In genomic region chr13:50523307-50523706, GRCh38 we compare ENCODE assay signal across 18 cellular contexts.
DNase-seq lines count a peak whose midpoint lies in the region; ATAC-seq, FAIRE-seq and TF ChIP-seq lines count a peak whose summit lies in the region.
"Had no signal": no experiment of that assay in that cellular context is flagged by ENCODE, and none has a peak within 500 bp of the region (broad histone marks: within the 10 kb centered on the region; RNA-seq: fewer than 3 reads in every experiment).

No MANE protein-coding gene starts in this region.

- peak; percentile 43 for FAIRE-seq in endothelial cell of umbilical vein (lab: Jason Lieb, UNC)
- FAIRE-seq: A549, G401.6, GM12891, H1 had no signal

- H3K9me3 ChIP-seq in OCI-LY1 (ENCODE audit: low read length), result no peaks in the 10 kb centered on the region
- no peaks in the 10 kb centered on the region for H3K9me3 ChIP-seq in endothelial cell of umbilical vein (replicated peaks; ENCODE audit: control insufficient read depth, insufficient read depth, low read length)
- no peaks in the 10 kb centered on the region for H3K9me3 ChIP-seq in osteoblast (ENCODE audit: low read depth, low read length)
- no peaks in the 10 kb centered on the region for H3K9me3 ChIP-seq in right cardiac atrium (ENCODE audit: control insufficient read depth, low read length)
- H3K9me3 ChIP-seq: A549, HAP-1 had no signal

- no peaks in the 10 kb centered on the region for H3K27me3 ChIP-seq in OCI-LY1 (ENCODE audit: insufficient read depth, low read length)
- no peaks in the 10 kb centered on the region for H3K27me3 ChIP-seq in endothelial cell of umbilical vein (ENCODE audit: control insufficient read depth in 2 of 2, insufficient read depth in 2 of 2, low read length in 2 of 2)
- no peaks in the 10 kb centered on the region for H3K27me3 ChIP-seq in osteoblast (ENCODE audit: insufficient read depth, low read length)
- H3K27me3 ChIP-seq in right cardiac atrium (ENCODE audit: control insufficient read depth, insufficient read depth), result no peaks in the 10 kb centered on the region

- DNase-seq in endothelial cell of umbilical vein (ENCODE audit: low read depth, low spot score) (no peak), osteoblast (ENCODE audit: insufficient read length, low spot score, missing footprints) (no peak), RKO (ENCODE audit: low spot score) (no peak), NCI-H82 (lab: John Stamatoyannopoulos, UW) (no peak), right cardiac atrium (no peak)
- DNase-seq: CD8-positive, alpha-beta T cell; COR-L47; DMS153; DMS79 treated with DMSO at 0.1 percent for 48 hours; EL; HFFc6 had no signal

- H2AFZ ChIP-seq in OCI-LY1 (ENCODE audit: low read length) (no peak overlapping the region), endothelial cell of umbilical vein (ENCODE audit: low read depth, low read length) (no peak overlapping the region), osteoblast (ENCODE audit: low read length) (no peak overlapping the region)

- WGBS in right cardiac atrium, result 39% methylated on average over 3 of the region's 3 CpGs

- no peaks in the 10 kb centered on the region for H3F3A ChIP-seq in OCI-LY1 (ENCODE audit: insufficient read depth, low read length)

- H3K27ac ChIP-seq in OCI-LY1 (ENCODE audit: low read depth, low read length, poor library complexity, severe bottlenecking) (peak overlapping the region; percentile 83), endothelial cell of umbilical vein (ENCODE audit: insufficient read depth, low read depth, low read length) (no peak overlapping the region), osteoblast (ENCODE audit: low read depth, low read length) (no peak overlapping the region), right cardiac atrium (ENCODE audit: low read length) (no peak overlapping the region)
- H3K27ac ChIP-seq: A549, HL-60 had no signal

- TF ChIP-seq CTCF in OCI-LY1 (IDR thresholded peaks at IDR 0.05; ENCODE audit: low read length) (no peak), endothelial cell of umbilical vein (IDR thresholded peaks at IDR 0.05; ENCODE audit: extremely low read depth in 1 of 2, insufficient read depth in 1 of 2, low read depth in 1 of 2, low read length in 2 of 2) (no peak), osteoblast (IDR thresholded peaks at IDR 0.05; ENCODE audit: extremely low read depth, low read depth, low read length) (no peak)

- dilution Hi-C loops in endothelial cell of umbilical vein (cut with MboI; ENCODE audit: extremely low pct_ligation_motif_present, low sequenced_read_pairs), result no loop called here

- no peaks in the 10 kb centered on the region for H3K36me3 ChIP-seq in OCI-LY1 (ENCODE audit: insufficient read depth, low read length)
- H3K36me3 ChIP-seq in endothelial cell of umbilical vein (ENCODE audit: control insufficient read depth in 2 of 2, extremely low read depth in 1 of 2, insufficient read depth in 2 of 2, low read length in 2 of 2), result no peaks in the 10 kb centered on the region
- no peaks in the 10 kb centered on the region for H3K36me3 ChIP-seq in osteoblast (ENCODE audit: insufficient read depth, low read length)
- H3K36me3 ChIP-seq: HAP-1 had no signal

- no peaks in the 10 kb centered on the region for H3K9me1 ChIP-seq in endothelial cell of umbilical vein (replicated peaks; ENCODE audit: control insufficient read depth, extremely low read depth, insufficient read depth, low read length)

- peaks cover 93% of the 10 kb centered on the region for H3K4me1 ChIP-seq in OCI-LY1 (ENCODE audit: insufficient read depth, low read length, severe bottlenecking)
- no peaks in the 10 kb centered on the region for H3K4me1 ChIP-seq in endothelial cell of umbilical vein (ENCODE audit: control insufficient read depth, extremely low read depth, insufficient read depth, low read length)
- H3K4me1 ChIP-seq in osteoblast (ENCODE audit: insufficient read depth, low read length), result peaks cover 36% of the 10 kb centered on the region
- H3K4me1 ChIP-seq in right cardiac atrium (ENCODE audit: control insufficient read depth, insufficient read depth, low read length), result peaks cover 8% of the 10 kb centered on the region

- H3K4me3 ChIP-seq in OCI-LY1 (ENCODE audit: low read depth, low read length, poor library complexity, severe bottlenecking) (no peak overlapping the region), endothelial cell of umbilical vein (replicated peaks in 1 of 3; ENCODE audit: insufficient read depth in 1 of 3, low read depth in 1 of 3, low read length in 3 of 3) (no peak overlapping the region), osteoblast (ENCODE audit: insufficient read depth, low read length) (no peak overlapping the region), right cardiac atrium (ENCODE audit: low read length) (no peak overlapping the region)
- H3K4me3 ChIP-seq: A549, HAP-1 had no signal

- H3K9me2 ChIP-seq in OCI-LY1 (ENCODE audit: low read depth, low read length), result no peaks in the 10 kb centered on the region

- intact Hi-C loops in endothelial cell of umbilical vein (cut with micrococcal nuclease) (loop anchor here (10.0 kb wide), 1 partner anchor 859 kb away; no protein-coding TSS in a partner anchor), right cardiac atrium (cut with DNase I) (loop anchor here in 3 of 4 donors (10.0 kb wide), 3 partner anchors 129 to 529 kb away; partner anchors contain the start of gene TRIM13 (in 1 of the 3))

- POLR2A ChIA-PET in endothelial cell of umbilical vein (lab: Charles Lee), result no interaction called here

- BruUV-seq in endothelial cell of umbilical vein (replicated peaks; lab: Mats Ljungman, UMichigan), result no TSS peak

- H3K79me2 ChIP-seq in OCI-LY1 (ENCODE audit: insufficient read depth, low read length) (no peaks in the 10 kb centered on the region), endothelial cell of umbilical vein (ENCODE audit: control insufficient read depth, insufficient read depth, low read length) (no peaks in the 10 kb centered on the region), osteoblast (ENCODE audit: insufficient read depth, low read length) (no peaks in the 10 kb centered on the region)

- H3K4me2 ChIP-seq in OCI-LY1 (ENCODE audit: low read length) (no peak overlapping the region), endothelial cell of umbilical vein (ENCODE audit: insufficient read depth, low read length) (no peak overlapping the region), osteoblast (ENCODE audit: insufficient read depth, low read length) (peak overlapping the region; percentile 3)
- H3K4me2 ChIP-seq: A549 had no signal

- no peak for TF ChIP-seq POLR2A in endothelial cell of umbilical vein (IDR thresholded peaks at IDR 0.05; ENCODE audit: low read depth, low read length)

- no peak for ATAC-seq in right cardiac atrium
- ATAC-seq: A549; CD8-positive, alpha-beta T cell had no signal

- H4K20me1 ChIP-seq in OCI-LY1 (ENCODE audit: insufficient read depth, low read length), result no peaks in the 10 kb centered on the region
- H4K20me1 ChIP-seq in endothelial cell of umbilical vein (replicated peaks; ENCODE audit: control insufficient read depth, extremely low read depth, insufficient read depth, low read length), result no peaks in the 10 kb centered on the region
- H4K20me1 ChIP-seq in osteoblast (ENCODE audit: insufficient read depth, low read length), result no peaks in the 10 kb centered on the region

- CTCF ChIA-PET in endothelial cell of umbilical vein (lab: Charles Lee), result no interaction called here

- no peak overlapping the region; the same call in 1 of the 2 replicates for H3K9ac ChIP-seq in OCI-LY1 (ENCODE audit: low read length)
- H3K9ac ChIP-seq in endothelial cell of umbilical vein (replicated peaks; ENCODE audit: extremely low read depth, insufficient read depth, low read length), result no peak overlapping the region

TF ChIP-seq in endothelial cell of umbilical vein, 7 proteins besides CTCF, POLR2A, EP300 and RAD21:
- TF ChIP-seq GATA2 (IDR thresholded peaks at IDR 0.05; ENCODE audit: insufficient read depth, insufficient read length, low read depth, low read length) (no peak), POLR2AphosphoS5 (IDR thresholded peaks at IDR 0.05; ENCODE audit: insufficient read depth, low read depth, low read length) (no peak), MAX (IDR thresholded peaks at IDR 0.05; ENCODE audit: insufficient read depth, insufficient read length) (no peak), MYC (IDR thresholded peaks at IDR 0.05; ENCODE audit: low read depth, low read length) (no peak), FOS (IDR thresholded peaks at IDR 0.05; ENCODE audit: borderline replicate concordance, insufficient read depth, low read length) (no peak), JUN (IDR thresholded peaks at IDR 0.05; ENCODE audit: borderline replicate concordance, insufficient read depth, insufficient read length, low read depth) (no peak), EZH2 (IDR thresholded peaks at IDR 0.05; ENCODE audit: borderline replicate concordance, low read depth, low read length, severe bottlenecking) (no peak)
